22 cellular contexts compared by ENCODE assay signal in genomic region chr22:17739196-17739975, GRCh38.
"Had no signal": no experiment of that assay in that cellular context is flagged by ENCODE, and none has a peak within 500 bp of the region (broad histone marks: within the 10 kb centered on the region; RNA-seq: fewer than 3 reads in every experiment).

No MANE protein-coding gene starts in this region.

- FAIRE-seq: endothelial cell of umbilical vein had no signal

- H3K36me3 Mint-ChIP-seq: naive B cell had no signal

- H2AFZ ChIP-seq: hepatocyte had no signal

- H3K36me3 ChIP-seq: colonic mucosa had no signal

- H3K9me3 ChIP-seq: colonic mucosa, right atrium auricular region, sigmoid colon, suprapubic skin, tibial artery, upper lobe of left lung had no signal

- H3K4me1 Mint-ChIP-seq: nephron had no signal

- ATAC-seq: foreskin keratinocyte, left colon, left ventricle myocardium superior had no signal

- H3K4me1 ChIP-seq: colonic mucosa, foreskin keratinocyte had no signal

- H3K27me3 ChIP-seq: colonic mucosa, foreskin keratinocyte, hepatocyte, right atrium auricular region, sigmoid colon, suprapubic skin, upper lobe of left lung had no signal

- DNase-seq: colonic mucosa; dermis blood vessel endothelial cell; endodermal cell; erythroblast; foreskin keratinocyte; left colon; left ventricle myocardium superior; mesendoderm; naive B cell; sigmoid colon; stimulated activated CD4-positive, alpha-beta T cell treated with anti-CD3 and anti-CD28 coated beads, Interleukin-2, amount 100 ng/mL, for 24 hours; stimulated activated CD4-positive, alpha-beta T cell treated with anti-CD3 and anti-CD28 coated beads, Interleukin-4, amount 100 ng/mL, for 4 hours; stimulated activated naive CD4-positive, alpha-beta T cell had no signal

- H3K27ac Mint-ChIP-seq: endodermal cell, nephron had no signal

- H3K4me2 ChIP-seq: hepatocyte had no signal

- H3K27ac ChIP-seq: colonic mucosa, foreskin keratinocyte, hepatocyte, right atrium auricular region, sigmoid colon, skin epidermis, suprapubic skin, tibial artery, upper lobe of left lung had no signal

- H3K4me3 ChIP-seq: colonic mucosa, hepatocyte, lung, right atrium auricular region, sigmoid colon, skin epidermis, suprapubic skin, tibial artery, upper lobe of left lung had no signal

- H3K4me3 Mint-ChIP-seq: endodermal cell, nephron had no signal

- H3K9me3 Mint-ChIP-seq: endodermal cell, naive B cell, nephron had no signal

- H3K79me2 ChIP-seq: hepatocyte had no signal

- H3K27me3 Mint-ChIP-seq: naive B cell had no signal
